ENCODE assay signal across 8 cellular contexts in genomic region chr20:52972190-52972937, GRCh38. TPM values are rescaled to one million over a fixed set of nuclear protein-coding genes. Genes with fewer than 3 reads are reported as not detected.
DNase-seq lines count a peak whose midpoint lies in the region; ATAC-seq, FAIRE-seq and TF ChIP-seq lines count a peak whose summit lies in the region.

A gene with protein sequence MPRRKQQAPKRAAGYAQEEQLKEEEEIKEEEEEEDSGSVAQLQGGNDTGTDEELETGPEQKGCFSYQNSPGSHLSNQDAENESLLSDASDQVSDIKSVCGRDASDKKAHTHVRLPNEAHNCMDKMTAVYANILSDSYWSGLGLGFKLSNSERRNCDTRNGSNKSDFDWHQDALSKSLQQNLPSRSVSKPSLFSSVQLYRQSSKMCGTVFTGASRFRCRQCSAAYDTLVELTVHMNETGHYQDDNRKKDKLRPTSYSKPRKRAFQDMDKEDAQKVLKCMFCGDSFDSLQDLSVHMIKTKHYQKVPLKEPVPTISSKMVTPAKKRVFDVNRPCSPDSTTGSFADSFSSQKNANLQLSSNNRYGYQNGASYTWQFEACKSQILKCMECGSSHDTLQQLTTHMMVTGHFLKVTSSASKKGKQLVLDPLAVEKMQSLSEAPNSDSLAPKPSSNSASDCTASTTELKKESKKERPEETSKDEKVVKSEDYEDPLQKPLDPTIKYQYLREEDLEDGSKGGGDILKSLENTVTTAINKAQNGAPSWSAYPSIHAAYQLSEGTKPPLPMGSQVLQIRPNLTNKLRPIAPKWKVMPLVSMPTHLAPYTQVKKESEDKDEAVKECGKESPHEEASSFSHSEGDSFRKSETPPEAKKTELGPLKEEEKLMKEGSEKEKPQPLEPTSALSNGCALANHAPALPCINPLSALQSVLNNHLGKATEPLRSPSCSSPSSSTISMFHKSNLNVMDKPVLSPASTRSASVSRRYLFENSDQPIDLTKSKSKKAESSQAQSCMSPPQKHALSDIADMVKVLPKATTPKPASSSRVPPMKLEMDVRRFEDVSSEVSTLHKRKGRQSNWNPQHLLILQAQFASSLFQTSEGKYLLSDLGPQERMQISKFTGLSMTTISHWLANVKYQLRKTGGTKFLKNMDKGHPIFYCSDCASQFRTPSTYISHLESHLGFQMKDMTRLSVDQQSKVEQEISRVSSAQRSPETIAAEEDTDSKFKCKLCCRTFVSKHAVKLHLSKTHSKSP (N-terminal part only) (plus strand): TSS chr20:52972358. CDS start chr20:52973294, 936 bp downstream.

- FAIRE-seq in RCC 7860 (lab: Jason Lieb, UNC): no peak

- H3K9me3 ChIP-seq in cardiac muscle cell (ENCODE audit: low read depth) (no peaks in the 10 kb centered on the region), prostate gland (no peaks in the 10 kb centered on the region)

- H3K27me3 ChIP-seq in cardiac muscle cell (no peaks in the 10 kb centered on the region), prostate gland (replicated peaks; ENCODE audit: insufficient read depth) (no peaks in the 10 kb centered on the region)

- ATAC-seq in GM18870 (IDR thresholded peaks at IDR 0.05; ENCODE audit: unreplicated experiment): no peak

- intact Hi-C loops in prostate gland (cut with DNase I): no loop called here

- H3K4me3 ChIP-seq in cardiac muscle cell (peak within 1 kb of the TSS; percentile 93), prostate gland (peak within 1 kb of the TSS; percentile 44 to 54)

- 1% methylated on average over 41 of the region's 41 CpGs for whole genome bisulfite sequencing in prostate gland

- TF ChIP-seq CTCF in cardiac muscle cell (IDR thresholded peaks at IDR 0.05; ENCODE audit: low read depth, low read length): no peak
- no peak for TF ChIP-seq CTCF in prostate gland (IDR thresholded peaks at IDR 0.05)

- peak; percentile 58 for DNase-seq in H4 (ENCODE audit: low spot score)
- peak; percentile 11 for DNase-seq in RCC 7860 (ENCODE audit: low spot score)
- peak; percentile 61 for DNase-seq in activated naive CD4-positive, alpha-beta T cell treated with Interleukin-2 at 50 U/mL for 16 hours
- peak; percentile 72 to 77 for DNase-seq in cardiac muscle cell (ENCODE audit: low read depth in 1 of 2, low spot score in 1 of 2)
- peak; percentile 16 for DNase-seq in prostate gland (ENCODE audit: low spot score)
- DNase-seq in NCI-H226: no peak
- no peak for DNase-seq in superior temporal gyrus (ENCODE audit: extremely low spot score)

- H3K36me3 ChIP-seq in cardiac muscle cell: no peaks in the 10 kb centered on the region
- H3K36me3 ChIP-seq in prostate gland: no peaks in the 10 kb centered on the region

- H3K27ac ChIP-seq in cardiac muscle cell (peak within 1 kb of the TSS; percentile 50), prostate gland (peak within 1 kb of the TSS; percentile 69 to 74)

- TF ChIP-seq POLR2A in prostate gland (IDR thresholded peaks at IDR 0.05): peak; percentile 7

- H3K4me1 ChIP-seq in cardiac muscle cell (ENCODE audit: low read depth): peaks cover 23% of the 10 kb centered on the region
- no peaks in the 10 kb centered on the region for H3K4me1 ChIP-seq in prostate gland (replicated peaks)

RNA-seq across cellular contexts. Expression of the gene that starts here (rescaled TPM):
- total RNA-seq in H4 (2014; rRNA removed; shearing (Covaris generic)): 0.33 and 1.4 TPM in 2 replicates
- 17.3 and 32.0 TPM in 2 replicates for total RNA-seq in cardiac muscle cell
- polyA plus RNA-seq in cardiac muscle cell: 10.4 and 16.5 TPM in 2 replicates
- 10 to 100 TPM in 1 of 2 donors, 1 to 10 TPM in 1; 9.8 to 35.1 TPM for total RNA-seq in prostate gland

Comparison
In these comparisons a context has a peak if more than half of its experiments do, and no peak if none do; other contexts are left out.
1. DNase-seq: peak in H4 (single experiment), RCC 7860 (single experiment), activated naive CD4-positive, alpha-beta T cell treated with Interleukin-2 at 50 U/mL for 16 hours (single experiment), cardiac muscle cell (2 of 2) and prostate gland (single experiment); none in NCI-H226 (single experiment) and superior temporal gyrus (single experiment).